Comparison of ENCODE assay signal across 20 cellular contexts in genomic region chr11:73531386-73531785, GRCh38.
A peak's percentile ranks its signal among the peaks of the same experiment; 100 is the strongest.
DNase-seq lines count a peak whose midpoint lies in the region; ATAC-seq and TF ChIP-seq lines count a peak whose summit lies in the region.
"Had no signal": no experiment of that assay in that cellular context is flagged by ENCODE, and none has a peak within 500 bp of the region (broad histone marks: within the 10 kb centered on the region; RNA-seq: fewer than 3 reads in every experiment).

No MANE protein-coding gene starts in this region.

- no peak overlapping the region for H3K4me3 Mint-ChIP-seq in activated CD4-positive, alpha-beta T cell treated with anti-CD3 and anti-CD28 coated beads, Interleukin-2, amount 10 ng/mL, durations not matched to agents 24 days and 14 days
- no peak overlapping the region for H3K4me3 Mint-ChIP-seq in endodermal cell
- H3K4me3 Mint-ChIP-seq in natural killer cell treated with Interleukin-12 subunit alpha and Interleukin-12 subunit beta and Interleukin-15 and Interleukin-18, amount 100 ng/mL, for 72 hours: no peak overlapping the region
- H3K4me3 Mint-ChIP-seq: CD4-positive, CD25-positive, alpha-beta regulatory T cell had no signal

- no peaks in the 10 kb centered on the region for H3K9me3 Mint-ChIP-seq in activated CD4-positive, alpha-beta T cell treated with anti-CD3 and anti-CD28 coated beads, Interleukin-2, amount 10 ng/mL, durations not matched to agents 24 days and 14 days
- no peaks in the 10 kb centered on the region for H3K9me3 Mint-ChIP-seq in endodermal cell
- H3K9me3 Mint-ChIP-seq in natural killer cell treated with Interleukin-12 subunit alpha and Interleukin-12 subunit beta and Interleukin-15 and Interleukin-18, amount 100 ng/mL, for 72 hours: no peaks in the 10 kb centered on the region
- H3K9me3 Mint-ChIP-seq: CD4-positive, CD25-positive, alpha-beta regulatory T cell had no signal

- H3K9me3 ChIP-seq in endodermal cell (ENCODE audit: control insufficient read depth, low read length): no peaks in the 10 kb centered on the region
- H3K9me3 ChIP-seq: Peyer's patch had no signal

- H3K4me3 ChIP-seq in endodermal cell (ENCODE audit: low read length): no peak overlapping the region
- H3K4me3 ChIP-seq: GM23248, Peyer's patch had no signal

- H3K27ac ChIP-seq in endodermal cell (ENCODE audit: low read depth, low read length): no peak overlapping the region
- H3K27ac ChIP-seq: GM23248, Peyer's patch had no signal

- H3K36me3 Mint-ChIP-seq in activated CD4-positive, alpha-beta T cell treated with anti-CD3 and anti-CD28 coated beads, Interleukin-2, amount 10 ng/mL, durations not matched to agents 24 days and 14 days (ENCODE audit: low read depth): peaks cover 2% of the 10 kb centered on the region
- peaks cover 4% of the 10 kb centered on the region for H3K36me3 Mint-ChIP-seq in endodermal cell (ENCODE audit: low read depth)
- H3K36me3 Mint-ChIP-seq in natural killer cell treated with Interleukin-12 subunit alpha and Interleukin-12 subunit beta and Interleukin-15 and Interleukin-18, amount 100 ng/mL, for 72 hours: no peaks in the 10 kb centered on the region
- H3K36me3 Mint-ChIP-seq: CD4-positive, CD25-positive, alpha-beta regulatory T cell had no signal

- no peaks in the 10 kb centered on the region for H3K36me3 ChIP-seq in endodermal cell (ENCODE audit: control insufficient read depth, insufficient read depth, low read length)
- H3K36me3 ChIP-seq: Peyer's patch had no signal

- intact Hi-C loops in activated CD4-positive, alpha-beta T cell treated with anti-CD3 and anti-CD28 coated beads, Interleukin-2, amount 10 ng/mL, durations not matched to agents 24 days and 14 days (cut with micrococcal nuclease): no loop called here

- no peaks in the 10 kb centered on the region for H3K27me3 ChIP-seq in endodermal cell (ENCODE audit: control insufficient read depth, insufficient read depth, low read length, poor library complexity, severe bottlenecking)
- H3K27me3 ChIP-seq: Peyer's patch had no signal

- peaks cover 23% of the 10 kb centered on the region for H3K4me1 ChIP-seq in endodermal cell (ENCODE audit: control insufficient read depth, insufficient read depth, low read length)

- peak; percentile 60 for ATAC-seq in GM18907 (IDR thresholded peaks at IDR 0.05; ENCODE audit: unreplicated experiment)
- peak; percentile 39 for ATAC-seq in HG02798 (IDR thresholded peaks at IDR 0.05; ENCODE audit: poor library complexity, unreplicated experiment)
- ATAC-seq in natural killer cell treated with Interleukin-12 subunit alpha and Interleukin-12 subunit beta and Interleukin-15 and Interleukin-18, amount 100 ng/mL, for 72 hours: no peak

- no peak for TF ChIP-seq CTCF in endodermal cell (conservative IDR thresholded peaks at IDR 0.05)

- H3K4me1 Mint-ChIP-seq in activated CD4-positive, alpha-beta T cell treated with anti-CD3 and anti-CD28 coated beads, Interleukin-2, amount 10 ng/mL, durations not matched to agents 24 days and 14 days: peaks cover 29% of the 10 kb centered on the region
- peaks cover 50% of the 10 kb centered on the region for H3K4me1 Mint-ChIP-seq in endodermal cell
- peaks cover 22 to 34% of the 10 kb centered on the region in 2 donors for H3K4me1 Mint-ChIP-seq in natural killer cell treated with Interleukin-12 subunit alpha and Interleukin-12 subunit beta and Interleukin-15 and Interleukin-18, amount 100 ng/mL, for 72 hours (ENCODE audit: low read depth in 2 of 2)

- H3K9ac ChIP-seq in endodermal cell (ENCODE audit: extremely low read depth, low read length, poor library complexity, severe bottlenecking): no peak overlapping the region
- H3K9ac ChIP-seq: GM23248 had no signal

- no peak for DNase-seq in activated CD4-positive, alpha-beta T cell treated with anti-CD3 and anti-CD28 coated beads, Interleukin-2, amount 10 ng/mL, durations not matched to agents 24 days and 14 days
- no peak for DNase-seq in activated CD4-positive, alpha-beta T cell treated with anti-CD3 and anti-CD28 coated beads for 1 hour
- no peak for DNase-seq in endodermal cell
- no peak for DNase-seq in OCI-M1 (lab: John Stamatoyannopoulos, UW)
- no peak for DNase-seq in natural killer cell treated with Interleukin-12 subunit alpha and Interleukin-12 subunit beta and Interleukin-15 and Interleukin-18, amount 100 ng/mL, for 72 hours (ENCODE audit: low spot score)
- DNase-seq in putamen (ENCODE audit: low spot score): no peak
- DNase-seq: EL, GF-D8, GM23248, HCEC 1CT, Kasumi-1, NCI-H1417, NCI-H1694 treated with DMSO at 0.1 percent for 48 hours, NCI-H2081 treated with DMSO at 0.1 percent for 48 hours, NCI-H446 treated with DMSO at 0.1 percent for 48 hours, NCI-H748 treated with DMSO at 0.1 percent for 48 hours had no signal

- peak overlapping the region; percentile 18 for H3K27ac Mint-ChIP-seq in activated CD4-positive, alpha-beta T cell treated with anti-CD3 and anti-CD28 coated beads, Interleukin-2, amount 10 ng/mL, durations not matched to agents 24 days and 14 days
- peak overlapping the region; percentile 56 for H3K27ac Mint-ChIP-seq in endodermal cell
- H3K27ac Mint-ChIP-seq in natural killer cell treated with Interleukin-12 subunit alpha and Interleukin-12 subunit beta and Interleukin-15 and Interleukin-18, amount 100 ng/mL, for 72 hours: no peak overlapping the region

- H3K27me3 Mint-ChIP-seq in activated CD4-positive, alpha-beta T cell treated with anti-CD3 and anti-CD28 coated beads, Interleukin-2, amount 10 ng/mL, durations not matched to agents 24 days and 14 days: no peaks in the 10 kb centered on the region
- no peaks in the 10 kb centered on the region for H3K27me3 Mint-ChIP-seq in endodermal cell (ENCODE audit: insufficient read depth)
- H3K27me3 Mint-ChIP-seq in natural killer cell treated with Interleukin-12 subunit alpha and Interleukin-12 subunit beta and Interleukin-15 and Interleukin-18, amount 100 ng/mL, for 72 hours: no peaks in the 10 kb centered on the region
- H3K27me3 Mint-ChIP-seq: CD4-positive, CD25-positive, alpha-beta regulatory T cell had no signal

- 73 to 78% methylated on average over 1 of the region's 1 CpG for WGBS in endodermal cell (ENCODE audit: insufficient coverage in 1 of 2, insufficient read length in 1 of 2), 2 experiments

Comparison
In these comparisons a context has a peak if more than half of its experiments do, and no peak if none do; other contexts are left out.
1. H3K27ac Mint-ChIP-seq: peak in activated CD4-positive, alpha-beta T cell treated with anti-CD3 and anti-CD28 coated beads, Interleukin-2, amount 10 ng/mL, durations not matched to agents 24 days and 14 days (single experiment) and endodermal cell (single experiment); none in natural killer cell treated with Interleukin-12 subunit alpha and Interleukin-12 subunit beta and Interleukin-15 and Interleukin-18, amount 100 ng/mL, for 72 hours (0 of 2).
2. ATAC-seq: peak in GM18907 (single experiment) and HG02798 (single experiment); none in natural killer cell treated with Interleukin-12 subunit alpha and Interleukin-12 subunit beta and Interleukin-15 and Interleukin-18, amount 100 ng/mL, for 72 hours (0 of 2).